Comparison of ENCODE assay signal across 29 cellular contexts in the genomic region with DNA sequence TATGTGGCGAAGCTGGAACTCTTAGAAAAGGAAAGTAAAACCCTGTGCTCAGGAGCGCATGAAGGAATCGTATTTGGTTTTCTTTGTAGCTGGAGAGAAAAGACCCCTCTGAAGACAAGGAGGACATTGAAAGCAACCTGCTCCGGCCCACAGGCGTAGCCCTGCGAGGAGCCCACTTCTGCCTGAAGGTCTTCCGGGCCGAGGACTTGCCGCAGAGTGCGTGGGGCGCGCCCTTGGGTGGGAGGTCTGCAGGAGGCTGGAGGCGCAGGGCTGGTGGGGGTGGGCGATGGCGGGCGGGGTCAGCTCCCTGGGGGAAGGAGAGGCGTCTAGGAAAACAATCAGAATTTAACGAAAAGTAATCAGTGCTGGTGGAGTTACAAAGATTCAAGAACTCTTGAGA.
"Had no signal": no experiment of that assay in that cellular context is flagged by ENCODE, and none has a peak within 500 bp of the region (broad histone marks: within the 10 kb centered on the region; RNA-seq: fewer than 3 reads in every experiment).

No MANE protein-coding gene starts in this region.

- H3K27me3 Mint-ChIP-seq: dendritic cell treated with granulocyte-macrophage colony-stimulating factor and Interleukin-4, amounts not matched to agents 40 ng/mL and 50 ng/mL, for 4 days had no signal

- H3K36me3 Mint-ChIP-seq: natural killer cell had no signal

- ATAC-seq: heart right ventricle; left colon; lower lobe of right lung; natural killer cell; pancreas; right lobe of liver; stimulated activated naive CD8-positive, alpha-beta T cell treated with anti-CD3 and anti-CD28 coated beads, Interleukin-15, amount 100 ng/mL, for 72 hours; upper lobe of right lung had no signal

- H3K9me3 Mint-ChIP-seq: dendritic cell treated with granulocyte-macrophage colony-stimulating factor and Interleukin-4, amounts not matched to agents 40 ng/mL and 50 ng/mL, for 4 days; natural killer cell; stimulated activated naive CD8-positive, alpha-beta T cell treated with anti-CD3 and anti-CD28 coated beads, Interleukin-15, amount 100 ng/mL, for 72 hours had no signal

- DNase-seq: colonic mucosa; effector CD8-positive, alpha-beta T cell; erythroblast; esophagus squamous epithelium; foreskin melanocyte; glutamatergic neuron; heart right ventricle; hippocampal formation; kidney glomerular epithelial cell; left colon; left ventricle myocardium inferior; lower lobe of right lung; natural killer cell; small intestine; stimulated activated CD4-positive, alpha-beta T cell treated with anti-CD3 and anti-CD28 coated beads, Interleukin-12 subunit alpha, Interleukin-12 subunit beta, amount 100 ng/mL, for 4 hours; stimulated activated CD4-positive, alpha-beta T cell treated with anti-CD3 and anti-CD28 coated beads, Interleukin-1b, Interleukin-23, amount 100 ng/mL, for 48 hours; stimulated activated CD4-positive, alpha-beta T cell treated with anti-CD3 and anti-CD28 coated beads, Interleukin-4, amount 100 ng/mL, for 1 hour; stimulated activated CD8-positive, alpha-beta memory T cell treated with anti-CD3 and anti-CD28 coated beads, Interleukin-4, amount 100 ng/mL, for 48 hours; stimulated activated naive CD4-positive, alpha-beta T cell; stimulated activated naive CD8-positive, alpha-beta T cell treated with anti-CD3 and anti-CD28 coated beads, Interleukin-15, amount 100 ng/mL, for 72 hours; transverse colon; upper lobe of right lung; uterus had no signal

- H3K36me3 ChIP-seq: colonic mucosa, pancreas, suprapubic skin, transverse colon, upper lobe of right lung, uterus had no signal

- H3K4me1 ChIP-seq: colonic mucosa, esophagus squamous epithelium, lower lobe of right lung, pancreas, suprapubic skin, transverse colon, upper lobe of right lung, uterus had no signal

- H3K27me3 ChIP-seq: colonic mucosa, heart right ventricle, neutrophil, pancreas, right lobe of liver, transverse colon, upper lobe of right lung, uterus had no signal

- H3K27ac Mint-ChIP-seq: dendritic cell treated with granulocyte-macrophage colony-stimulating factor and Interleukin-4, amounts not matched to agents 40 ng/mL and 50 ng/mL, for 4 days; natural killer cell; progenitor cell of endocrine pancreas; stimulated activated naive CD8-positive, alpha-beta T cell treated with anti-CD3 and anti-CD28 coated beads, Interleukin-15, amount 100 ng/mL, for 72 hours had no signal

- H3K4me3 ChIP-seq: colonic mucosa, esophagus squamous epithelium, heart right ventricle, left ventricle myocardium inferior, lower lobe of right lung, pancreas, right lobe of liver, suprapubic skin, transverse colon, upper lobe of right lung, uterus had no signal

- H3K4me1 Mint-ChIP-seq: natural killer cell; stimulated activated naive CD8-positive, alpha-beta T cell treated with anti-CD3 and anti-CD28 coated beads, Interleukin-15, amount 100 ng/mL, for 72 hours had no signal

- H3K4me3 Mint-ChIP-seq: dendritic cell treated with granulocyte-macrophage colony-stimulating factor and Interleukin-4, amounts not matched to agents 40 ng/mL and 50 ng/mL, for 4 days; natural killer cell; stimulated activated naive CD8-positive, alpha-beta T cell treated with anti-CD3 and anti-CD28 coated beads, Interleukin-15, amount 100 ng/mL, for 72 hours had no signal

- H3K27ac ChIP-seq: colonic mucosa, esophagus squamous epithelium, heart right ventricle, left ventricle myocardium inferior, lower lobe of right lung, neutrophil, pancreas, right lobe of liver, suprapubic skin, transverse colon, upper lobe of right lung, uterus had no signal

- H3K9me3 ChIP-seq: colonic mucosa, esophagus squamous epithelium, heart right ventricle, left ventricle myocardium inferior, lower lobe of right lung, neutrophil, pancreas, right lobe of liver, suprapubic skin, transverse colon, upper lobe of right lung, uterus had no signal
